11 cellular contexts compared by ENCODE assay signal in the genomic region with DNA sequence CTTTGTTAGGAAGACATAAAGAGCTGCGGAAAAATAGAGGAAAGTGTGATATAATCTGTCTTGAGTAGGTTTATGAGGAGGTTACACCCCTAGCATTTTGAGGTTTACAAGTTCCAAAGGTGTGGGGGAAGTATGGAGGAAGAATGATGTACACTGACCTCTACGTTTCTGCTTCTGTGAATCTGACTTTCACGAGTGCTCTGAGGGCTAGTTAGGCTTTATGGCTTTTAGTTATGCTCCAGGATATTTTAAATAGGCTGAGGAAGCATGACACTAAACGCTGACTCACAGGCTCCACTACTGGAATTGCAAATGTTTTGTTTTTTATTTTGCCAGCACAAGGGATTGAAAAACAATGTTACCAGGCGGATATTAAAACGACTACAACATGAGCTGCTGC. TPM values are rescaled to one million over a fixed set of nuclear protein-coding genes. Genes with fewer than 3 reads are reported as not detected.
DNase-seq lines count a peak whose midpoint lies in the region; ATAC-seq and TF ChIP-seq lines count a peak whose summit lies in the region.
"Had no signal": no experiment of that assay in that cellular context is flagged by ENCODE, and none has a peak within 500 bp of the region (broad histone marks: within the 10 kb centered on the region; RNA-seq: fewer than 3 reads in every experiment).

No MANE protein-coding gene starts in this region.

- H3K9me3 ChIP-seq in Caco-2: no peaks in the 10 kb centered on the region

- POLR2A ChIA-PET in Caco-2 (lab: Charles Lee): interaction anchor here (0.5 kb wide), 1 partner anchor 75 kb away, joined by 5 read pairs; no protein-coding TSS in a partner anchor
- POLR2A ChIA-PET in activated CD4-positive, alpha-beta T cell treated with anti-CD3 and anti-CD28 coated beads for 36 hours (lab: Charles Lee): no interaction called here

- ATAC-seq in SK-N-SH treated with all-trans-retinoic acid at 6 μM for 48 hours: peak; percentile 88
- no peak for ATAC-seq in activated CD4-positive, alpha-beta T cell treated with anti-CD3 and anti-CD28 coated beads for 36 hours
- ATAC-seq in HG02623 (IDR thresholded peaks at IDR 0.05; ENCODE audit: unreplicated experiment): no peak
- ATAC-seq: activated T-cell treated with anti-CD3 and anti-CD28 coated beads, Interleukin-2, amount 50 U/mL, for 72 hours had no signal

- no peak for TF ChIP-seq CTCF in fibroblast of pulmonary artery (IDR thresholded peaks at IDR 0.05; ENCODE audit: low read length, missing control alignments)
- no peak for TF ChIP-seq CTCF in Caco-2 (IDR thresholded peaks at IDR 0.05; ENCODE audit: insufficient read depth in 1 of 2, low read depth in 1 of 2, low read length in 1 of 2, severe bottlenecking in 1 of 2, unreplicated experiment in 1 of 2)

- no peaks in the 10 kb centered on the region for H3K27me3 Mint-ChIP-seq in Caco-2 (ENCODE audit: insufficient read depth, unreplicated experiment)
- H3K27me3 Mint-ChIP-seq in activated CD4-positive, alpha-beta T cell treated with anti-CD3 and anti-CD28 coated beads for 36 hours: no peaks in the 10 kb centered on the region

- H3K27ac Mint-ChIP-seq in Caco-2 (ENCODE audit: unreplicated experiment): no peak overlapping the region
- H3K27ac Mint-ChIP-seq in activated CD4-positive, alpha-beta T cell treated with anti-CD3 and anti-CD28 coated beads for 36 hours: no peak overlapping the region
- H3K27ac Mint-ChIP-seq: activated T-cell treated with anti-CD3 and anti-CD28 coated beads, Interleukin-2, amount 50 U/mL, for 72 hours had no signal

- no peaks in the 10 kb centered on the region; the same call in 1 of the 2 replicates for H3K36me3 ChIP-seq in Caco-2 (ENCODE audit: control insufficient read depth, insufficient read depth, low read length)

- no TSS peak for BruUV-seq in Caco-2 (replicated peaks; lab: Mats Ljungman, UMichigan)

- H3K4me1 Mint-ChIP-seq in Caco-2 (ENCODE audit: low read depth, unreplicated experiment): no peaks in the 10 kb centered on the region
- H3K4me1 Mint-ChIP-seq in activated CD4-positive, alpha-beta T cell treated with anti-CD3 and anti-CD28 coated beads for 36 hours: peaks cover 29% of the 10 kb centered on the region

- H3K27me3 ChIP-seq in Caco-2 (replicated peaks; ENCODE audit: control insufficient read depth, insufficient read depth, low read length): no peaks in the 10 kb centered on the region

- CTCF ChIA-PET in Caco-2 (lab: Charles Lee): no interaction called here
- CTCF ChIA-PET in activated CD4-positive, alpha-beta T cell treated with anti-CD3 and anti-CD28 coated beads for 36 hours (lab: Charles Lee): no interaction called here

- H3K4me3 ChIP-seq in fibroblast of pulmonary artery (replicated peaks; ENCODE audit: low read depth, low read length): no peak overlapping the region
- H3K4me3 ChIP-seq in Caco-2 (ENCODE audit: low read depth, low read length): no peak overlapping the region

- H3K4me1 ChIP-seq in Caco-2: no peaks in the 10 kb centered on the region

- intact Hi-C loops in Caco-2 (cut with micrococcal nuclease; ENCODE audit: unreplicated experiment): no loop called here
- intact Hi-C loops in activated CD4-positive, alpha-beta T cell treated with anti-CD3 and anti-CD28 coated beads for 36 hours (cut with DNase I, micrococcal nuclease): no loop called here

- H3K4me3 Mint-ChIP-seq in Caco-2 (ENCODE audit: unreplicated experiment): no peak overlapping the region
- no peak overlapping the region for H3K4me3 Mint-ChIP-seq in activated CD4-positive, alpha-beta T cell treated with anti-CD3 and anti-CD28 coated beads for 36 hours
- H3K4me3 Mint-ChIP-seq: activated T-cell treated with anti-CD3 and anti-CD28 coated beads, Interleukin-2, amount 50 U/mL, for 72 hours had no signal

- peak; percentile 83 for DNase-seq in EL
- DNase-seq in fibroblast of pulmonary artery (ENCODE audit: low read depth): peak; percentile 84
- peak; percentile 38 for DNase-seq in pons (ENCODE audit: low spot score)
- DNase-seq in Caco-2: no peak
- no peak for DNase-seq in activated CD4-positive, alpha-beta T cell treated with anti-CD3 and anti-CD28 coated beads for 36 hours
- no peak for DNase-seq in SKM-1 treated with dmso at 0.1 percent for 144 hours (lab: John Stamatoyannopoulos, UW; ENCODE audit: unreplicated experiment)
- DNase-seq: activated T-cell treated with anti-CD3 and anti-CD28 coated beads, Interleukin-2, amount 50 U/mL, for 72 hours; DND-41; RPMI8226 had no signal

- H3K36me3 Mint-ChIP-seq in Caco-2 (ENCODE audit: insufficient read depth, unreplicated experiment): peaks cover 20% of the 10 kb centered on the region
- peaks cover 9% of the 10 kb centered on the region for H3K36me3 Mint-ChIP-seq in activated CD4-positive, alpha-beta T cell treated with anti-CD3 and anti-CD28 coated beads for 36 hours (ENCODE audit: low read depth)

- no peaks in the 10 kb centered on the region for H3K9me3 Mint-ChIP-seq in Caco-2 (ENCODE audit: unreplicated experiment)
- no peaks in the 10 kb centered on the region for H3K9me3 Mint-ChIP-seq in activated CD4-positive, alpha-beta T cell treated with anti-CD3 and anti-CD28 coated beads for 36 hours (ENCODE audit: low read depth)
- H3K9me3 Mint-ChIP-seq: activated T-cell treated with anti-CD3 and anti-CD28 coated beads, Interleukin-2, amount 50 U/mL, for 72 hours had no signal

TF ChIP-seq in SK-N-SH treated with all-trans-retinoic acid at 6 μM for 48 hours, 23 proteins besides CTCF, POLR2A, EP300 and RAD21:
- no peak for TF ChIP-seq CSDC2 (CRISPR knock-in tag; IDR thresholded peaks at IDR 0.05)

RNA-seq across cellular contexts. Expression of a gene that starts 46.4 kb away (rescaled TPM):
- total RNA-seq in Caco-2 (2022): 0.19 and 0.52 TPM in 2 replicates
- total RNA-seq in activated CD4-positive, alpha-beta T cell treated with anti-CD3 and anti-CD28 coated beads for 36 hours: not detected
- total RNA-seq: activated T-cell treated with anti-CD3 and anti-CD28 coated beads, Interleukin-2, amount 50 U/mL, for 72 hours had no signal

RNA-seq across cellular contexts. Expression of a gene that starts 47.5 kb away (rescaled TPM):
- total RNA-seq in Caco-2 (2022): 49.5 and 53.1 TPM in 2 replicates
- 10 to 100 TPM; 26.5 to 27.2 TPM for total RNA-seq in activated CD4-positive, alpha-beta T cell treated with anti-CD3 and anti-CD28 coated beads for 36 hours

Comparison
In these comparisons a context has a peak if more than half of its experiments do, and no peak if none do; other contexts are left out.
1. DNase-seq: peak in EL (single experiment), fibroblast of pulmonary artery (single experiment) and pons (single experiment); none in Caco-2 (0 of 2), activated CD4-positive, alpha-beta T cell treated with anti-CD3 and anti-CD28 coated beads for 36 hours (single experiment) and SKM-1 treated with dmso at 0.1 percent for 144 hours (single experiment).